15 cellular contexts compared by ENCODE assay signal in the genomic region with DNA sequence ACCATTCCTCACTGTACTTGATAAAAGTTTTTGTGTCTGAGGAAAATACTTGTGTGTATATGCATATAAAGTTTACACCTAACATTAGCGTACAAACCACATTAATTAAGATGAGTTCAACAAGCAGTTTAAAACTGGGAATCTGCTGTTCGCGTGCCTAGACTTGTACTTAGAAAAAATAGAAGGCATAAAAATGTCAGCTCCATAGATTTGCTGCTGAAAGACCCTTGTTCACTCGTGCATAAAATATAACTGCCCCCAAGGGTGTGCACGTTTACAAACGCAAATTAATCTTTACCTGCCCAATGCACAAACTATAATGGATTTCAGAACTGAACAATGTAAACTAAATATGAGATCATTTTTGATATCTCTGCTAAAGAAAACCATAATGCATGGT.
"Had no signal": no experiment of that assay in that cellular context is flagged by ENCODE, and none has a peak within 500 bp of the region (broad histone marks: within the 10 kb centered on the region; RNA-seq: fewer than 3 reads in every experiment).

No MANE protein-coding gene starts in this region.

- DNase-seq: MV-4-11, NCI-H1048, NCI-H1436, NCI-H187, NCI-H2029, NCI-H2081 treated with DMSO at 0.1 percent for 48 hours, NCI-H2227 treated with DMSO at 0.1 percent for 48 hours, NCI-H524, NCI-H774, Right ventricle myocardium superior, RPMI8226, SIG-M5, SW 1271, T-cell had no signal

- H3K36me3 Mint-ChIP-seq: IgD-negative memory B cell, T-cell had no signal

- H3K4me1 Mint-ChIP-seq: T-cell had no signal

- H3K27ac Mint-ChIP-seq: IgD-negative memory B cell, T-cell had no signal

- H3K27me3 Mint-ChIP-seq: IgD-negative memory B cell, T-cell had no signal

- H3K4me3 Mint-ChIP-seq: IgD-negative memory B cell, T-cell had no signal
